ENCODE assay signal across 8 cellular contexts in genomic region chr16:46973457-46974324, GRCh38. TPM values are rescaled to one million over a fixed set of nuclear protein-coding genes. Genes with fewer than 3 reads are reported as not detected.
DNase-seq lines count a peak whose midpoint lies in the region; ATAC-seq and TF ChIP-seq lines count a peak whose summit lies in the region.

Gene DNAJA2, minus strand, starts transcription at chr16:46973674. Its CDS starts 102 bp downstream, at chr16:46973572.

- no peak for DNase-seq in GM12864 (ENCODE audit: low read depth)
- DNase-seq in NCI-H1105 (lab: John Stamatoyannopoulos, UW) = peak; percentile 95
- peak; percentile 33 to 69 for DNase-seq in SW 1271 (lab: John Stamatoyannopoulos, UW)
- DNase-seq in activated naive CD8-positive, alpha-beta T cell treated with anti-CD3 and anti-CD28 coated beads, Interleukin-2, amount 50 U/mL, for 16 hours (ENCODE audit: low read depth, low spot score) = peak; percentile 81
- peak; percentile 93 to 94 for DNase-seq in cardiac muscle cell (ENCODE audit: low read depth in 1 of 2, low spot score in 1 of 2)
- DNase-seq in tibial artery = peak; percentile 89 to 95

- peak within 1 kb of the TSS; percentile 92 for H2AFZ ChIP-seq in parathyroid adenoma

- TF ChIP-seq CTCF in GM12864 (IDR thresholded peaks at IDR 0.05; ENCODE audit: low read depth, low read length, missing control alignments) (no peak), cardiac muscle cell (IDR thresholded peaks at IDR 0.05; ENCODE audit: low read depth, low read length) (no peak), parathyroid adenoma (IDR thresholded peaks at IDR 0.05) (no peak), tibial artery (IDR thresholded peaks at IDR 0.05) (no peak)

- peak; percentile 79 for ATAC-seq in HG02623 (IDR thresholded peaks at IDR 0.05; ENCODE audit: unreplicated experiment)

- peaks cover 19% of the 10 kb centered on the region for H3K79me2 ChIP-seq in parathyroid adenoma

- H3K9me3 ChIP-seq in cardiac muscle cell (ENCODE audit: low read depth) (no peaks in the 10 kb centered on the region), parathyroid adenoma (ENCODE audit: control insufficient read depth, low read length) (no peaks in the 10 kb centered on the region), tibial artery (no peaks in the 10 kb centered on the region)

- intact Hi-C loops in tibial artery (cut with DNase I; ENCODE audit: low total_unique reads) = loop anchor here (5.0 kb wide), 1 partner anchor 91 kb away; the partner anchor contains the start of gene GPT2

- H3K4me3 ChIP-seq in GM12864 (ENCODE audit: low read depth, low read length) (peak within 1 kb of the TSS; percentile 97), cardiac muscle cell (peak within 1 kb of the TSS; percentile 83), parathyroid adenoma (ENCODE audit: low read depth, low read length) (peak within 1 kb of the TSS; percentile 80), tibial artery (peak within 1 kb of the TSS; percentile 81 to 89)

- H3K27ac ChIP-seq in cardiac muscle cell (peak within 1 kb of the TSS; percentile 98), parathyroid adenoma (peak within 1 kb of the TSS; percentile 96), tibial artery (peak within 1 kb of the TSS; percentile 93 to 95)

- H3K27me3 ChIP-seq in cardiac muscle cell (no peaks in the 10 kb centered on the region), parathyroid adenoma (ENCODE audit: control insufficient read depth, insufficient read depth, low read length) (no peaks in the 10 kb centered on the region), tibial artery (no peaks in the 10 kb centered on the region)

- H3K36me3 ChIP-seq in cardiac muscle cell (peaks cover 20% of the 10 kb centered on the region), parathyroid adenoma (ENCODE audit: control insufficient read depth, insufficient read depth, low read length) (no peaks in the 10 kb centered on the region), tibial artery (peaks cover 2 to 14% (median 9%) of the 10 kb centered on the region in 3 donors)

- peaks cover 14% of the 10 kb centered on the region for H3K4me1 ChIP-seq in cardiac muscle cell (ENCODE audit: low read depth)
- H3K4me1 ChIP-seq in parathyroid adenoma = no peaks in the 10 kb centered on the region
- H3K4me1 ChIP-seq in tibial artery = peaks cover 0 to 36% (median 22%) of the 10 kb centered on the region in 4 donors

- peak within 1 kb of the TSS; percentile 93 for H3K4me2 ChIP-seq in parathyroid adenoma (ENCODE audit: low read length)

- peak within 1 kb of the TSS; percentile 77 for H3K9ac ChIP-seq in parathyroid adenoma

RNA-seq across cellular contexts. Expression of gene DNAJA2, which starts in this region (rescaled TPM):
- total RNA-seq in cardiac muscle cell = 56.7 and 66.4 TPM in 2 replicates
- 72.5 and 94.0 TPM in 2 replicates for polyA plus RNA-seq in cardiac muscle cell
